9 cellular contexts compared by ENCODE assay signal in genomic region chr4:73603307-73603710, GRCh38. TPM values are rescaled to one million over a fixed set of nuclear protein-coding genes. Genes with fewer than 3 reads are reported as not detected.
DNase-seq lines count a peak whose midpoint lies in the region; ATAC-seq, FAIRE-seq and TF ChIP-seq lines count a peak whose summit lies in the region.
"Had no signal": no experiment of that assay in that cellular context is flagged by ENCODE, and none has a peak within 500 bp of the region (broad histone marks: within the 10 kb centered on the region; RNA-seq: fewer than 3 reads in every experiment).

No MANE protein-coding gene starts in this region.

- TF ChIP-seq CTCF in astrocyte (IDR thresholded peaks at IDR 0.05; ENCODE audit: insufficient read depth, low read depth, low read length) (no peak), osteoblast (IDR thresholded peaks at IDR 0.05; ENCODE audit: extremely low read depth, low read depth, low read length) (no peak), lower leg skin (IDR thresholded peaks at IDR 0.05) (no peak)

- peaks cover 30% of the 10 kb centered on the region for H3K4me1 Mint-ChIP-seq in astrocyte (ENCODE audit: low read depth, unreplicated experiment)

- H3K9ac ChIP-seq in astrocyte (ENCODE audit: low read length) = no peak overlapping the region

- H3K27ac Mint-ChIP-seq in astrocyte (ENCODE audit: unreplicated experiment) = no peak overlapping the region
- H3K27ac Mint-ChIP-seq: activated T-helper 1 cell treated with anti-CD3 and anti-CD28 coated beads, Interleukin-12 subunit alpha, Interleukin-12 subunit beta, Interleukin-2, Interleukin-4 antibody, amounts not matched to agents 30 ng/mL and 10 ng/mL and 1 ng/mL, durations not matched to agents 14 hours and 24 hours and 36 hours had no signal

- intact Hi-C loops in lower leg skin (cut with DNase I; ENCODE audit: low total_unique reads) = no loop called here

- H3K27ac ChIP-seq in astrocyte (ENCODE audit: low read depth, low read length) (no peak overlapping the region), osteoblast (ENCODE audit: low read depth, low read length) (peak overlapping the region; percentile 70)

- H3K4me3 ChIP-seq in astrocyte (ENCODE audit: insufficient read depth, low read depth, low read length) (no peak overlapping the region), osteoblast (ENCODE audit: insufficient read depth, low read length) (no peak overlapping the region), lower leg skin (ENCODE audit: low read depth, poor library complexity, severe bottlenecking) (no peak overlapping the region)

- FAIRE-seq in astrocyte (lab: Jason Lieb, UNC) = no peak

- H3K27me3 ChIP-seq in astrocyte (ENCODE audit: insufficient read depth, low read length) (no peaks in the 10 kb centered on the region), osteoblast (ENCODE audit: insufficient read depth, low read length) (no peaks in the 10 kb centered on the region)

- no peaks in the 10 kb centered on the region for H3K27me3 Mint-ChIP-seq in astrocyte (ENCODE audit: low read depth, unreplicated experiment)

- H3K4me3 Mint-ChIP-seq in astrocyte (ENCODE audit: unreplicated experiment) = no peak overlapping the region
- H3K4me3 Mint-ChIP-seq: activated T-helper 1 cell treated with anti-CD3 and anti-CD28 coated beads, Interleukin-12 subunit alpha, Interleukin-12 subunit beta, Interleukin-2, Interleukin-4 antibody, amounts not matched to agents 30 ng/mL and 10 ng/mL and 1 ng/mL, durations not matched to agents 14 hours and 24 hours and 36 hours had no signal

- no peaks in the 10 kb centered on the region for H3K36me3 Mint-ChIP-seq in astrocyte (ENCODE audit: low read depth, unreplicated experiment)

- WGBS in lower leg skin, 2 donors = 64 to 71% methylated on average over 3 of the region's 3 CpGs

- H3K9me3 ChIP-seq in astrocyte (ENCODE audit: insufficient read depth, low read depth, low read length) (no peaks in the 10 kb centered on the region), osteoblast (ENCODE audit: low read depth, low read length) (no peaks in the 10 kb centered on the region)

- TF ChIP-seq POLR2A in lower leg skin (IDR thresholded peaks at IDR 0.05) = no peak

- peaks cover 3% of the 10 kb centered on the region for H3K4me1 ChIP-seq in astrocyte (ENCODE audit: insufficient read depth, low read length)
- H3K4me1 ChIP-seq in osteoblast (ENCODE audit: insufficient read depth, low read length) = peaks cover 18% of the 10 kb centered on the region

- H3K9me3 Mint-ChIP-seq in astrocyte (ENCODE audit: unreplicated experiment) = no peaks in the 10 kb centered on the region
- H3K9me3 Mint-ChIP-seq: activated T-helper 1 cell treated with anti-CD3 and anti-CD28 coated beads, Interleukin-12 subunit alpha, Interleukin-12 subunit beta, Interleukin-2, Interleukin-4 antibody, amounts not matched to agents 30 ng/mL and 10 ng/mL and 1 ng/mL, durations not matched to agents 14 hours and 24 hours and 36 hours had no signal

- H3K79me2 ChIP-seq in astrocyte (ENCODE audit: insufficient read depth, low read length) (no peaks in the 10 kb centered on the region), osteoblast (ENCODE audit: insufficient read depth, low read length) (no peaks in the 10 kb centered on the region)

- no peak overlapping the region for H3K4me2 ChIP-seq in astrocyte (ENCODE audit: low read length)
- H3K4me2 ChIP-seq in osteoblast (ENCODE audit: insufficient read depth, low read length) = peak overlapping the region; percentile 21

- DNase-seq in astrocyte (ENCODE audit: low read depth) (peak; percentile 65), osteoblast (ENCODE audit: insufficient read length, low spot score, missing footprints) (peak; percentile 78), lower leg skin (ENCODE audit: low spot score in 2 of 2) (no peak), NCI-H2081 (lab: John Stamatoyannopoulos, UW) (no peak)
- DNase-seq in stimulated activated naive CD4-positive, alpha-beta T cell treated with Interleukin-2 at 50 U/mL for 16 hours (lab: John Stamatoyannopoulos, UW) = no peak

- ATAC-seq in GM18861 (IDR thresholded peaks at IDR 0.05; ENCODE audit: unreplicated experiment) = peak; percentile 48
- ATAC-seq in HG03045 (IDR thresholded peaks at IDR 0.05; ENCODE audit: unreplicated experiment) = peak; percentile 49
- ATAC-seq in GM21515 (IDR thresholded peaks at IDR 0.05; ENCODE audit: unreplicated experiment) = no peak

- H4K20me1 ChIP-seq in astrocyte (ENCODE audit: insufficient read depth, low read length) (no peaks in the 10 kb centered on the region), osteoblast (ENCODE audit: insufficient read depth, low read length) (no peaks in the 10 kb centered on the region)

- H3K36me3 ChIP-seq in astrocyte (ENCODE audit: insufficient read depth, low read length) (no peaks in the 10 kb centered on the region), osteoblast (ENCODE audit: insufficient read depth, low read length) (no peaks in the 10 kb centered on the region)

- H2AFZ ChIP-seq in astrocyte (ENCODE audit: low read depth, low read length) (no peak overlapping the region), osteoblast (ENCODE audit: low read length) (no peak overlapping the region)

RNA-seq across cellular contexts. Expression of gene RASSF6, which starts 16.9 kb away (rescaled TPM):
- total RNA-seq in astrocyte (0.07 and 0.14 TPM in 2 replicates), osteoblast (not detected in 2 replicates), lower leg skin (10 to 100 TPM in 3 of 4 donors, 1 to 10 TPM in 1; 6.2 to 15.1 (median 11.5) TPM)
- total RNA-seq: activated T-helper 1 cell treated with anti-CD3 and anti-CD28 coated beads, Interleukin-12 subunit alpha, Interleukin-12 subunit beta, Interleukin-2, Interleukin-4 antibody, amounts not matched to agents 30 ng/mL and 10 ng/mL and 1 ng/mL, durations not matched to agents 14 hours and 24 hours and 36 hours had no signal

Comparison
In these comparisons a context has a peak if more than half of its experiments do, and no peak if none do; other contexts are left out.
1. DNase-seq: peak in astrocyte (single experiment) and osteoblast (single experiment); none in stimulated activated naive CD4-positive, alpha-beta T cell treated with Interleukin-2 at 50 U/mL for 16 hours (single experiment), lower leg skin (0 of 2) and NCI-H2081 (0 of 2).